ENCODE assay signal across 1 cellular context in the genomic region with DNA sequence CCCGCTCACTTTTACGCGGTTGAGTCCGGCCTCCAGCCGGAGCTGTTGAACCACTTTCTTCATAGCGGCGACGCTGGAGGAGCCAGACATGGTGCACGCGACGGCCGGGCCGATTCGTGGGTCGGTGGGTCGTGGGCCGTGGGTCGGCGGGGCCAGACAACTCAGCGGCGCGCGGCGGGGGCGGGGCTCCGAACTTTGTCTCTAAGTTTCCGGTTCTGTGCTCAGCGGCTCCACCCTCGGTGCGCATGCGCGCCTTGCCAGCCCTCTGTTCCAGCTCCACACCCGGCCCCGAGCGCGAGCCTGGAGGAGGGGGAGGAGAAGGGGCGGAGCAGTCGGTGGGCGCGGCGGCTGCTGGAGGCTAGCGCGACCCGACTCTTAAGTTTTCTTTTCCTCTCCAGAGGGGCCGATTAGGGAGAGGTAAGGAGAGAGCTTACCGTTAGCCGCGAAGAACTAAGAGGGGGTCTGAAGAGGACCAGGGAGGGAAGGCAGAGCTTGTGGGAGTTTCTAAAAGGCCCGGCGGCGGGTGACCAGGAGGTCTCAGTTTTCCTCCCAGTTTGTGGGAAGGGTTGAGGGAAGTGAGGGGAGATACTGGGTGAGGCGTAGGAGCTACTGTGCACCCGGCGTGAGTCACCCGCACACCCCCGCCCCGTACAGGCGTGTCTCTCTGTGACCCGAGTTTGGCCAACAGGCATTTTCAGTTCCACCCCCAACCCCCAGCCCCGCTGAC.
TF ChIP-seq lines count a peak whose summit lies in the region.

A gene (minus strand): TSS at position 580 of the 727 bp plus-strand sequence. CDS start 490 bp downstream, at position 90.
A gene with protein sequence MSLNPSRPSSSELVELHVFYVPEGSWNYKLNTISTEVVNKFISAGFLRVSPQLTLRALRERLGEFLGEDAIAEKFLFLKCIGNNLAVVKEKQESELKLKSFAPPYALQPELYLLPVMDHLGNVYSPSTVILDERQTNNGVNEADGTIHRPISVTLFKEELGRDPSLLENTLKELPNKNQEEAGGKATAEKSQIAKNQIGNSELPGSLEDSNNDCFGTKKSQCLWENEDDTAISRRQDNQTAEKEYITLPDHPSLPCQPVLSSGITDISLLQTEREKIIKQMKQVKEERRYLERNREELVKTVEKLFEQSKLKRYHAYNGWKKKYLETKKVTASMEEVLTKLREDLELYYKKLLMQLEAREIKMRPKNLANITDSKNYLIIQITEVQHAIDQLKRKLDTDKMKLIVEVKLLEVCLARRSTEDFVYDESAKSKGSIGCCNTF (plus strand): TSS at position 385 of the 727 bp plus-strand sequence. CDS start 9,974 bp downstream, outside the sequence.

TF ChIP-seq in K562, 482 proteins besides CTCF, POLR2A, EP300 and RAD21 (continued from another document and continues in another):
- TF ChIP-seq, protein P1, sequence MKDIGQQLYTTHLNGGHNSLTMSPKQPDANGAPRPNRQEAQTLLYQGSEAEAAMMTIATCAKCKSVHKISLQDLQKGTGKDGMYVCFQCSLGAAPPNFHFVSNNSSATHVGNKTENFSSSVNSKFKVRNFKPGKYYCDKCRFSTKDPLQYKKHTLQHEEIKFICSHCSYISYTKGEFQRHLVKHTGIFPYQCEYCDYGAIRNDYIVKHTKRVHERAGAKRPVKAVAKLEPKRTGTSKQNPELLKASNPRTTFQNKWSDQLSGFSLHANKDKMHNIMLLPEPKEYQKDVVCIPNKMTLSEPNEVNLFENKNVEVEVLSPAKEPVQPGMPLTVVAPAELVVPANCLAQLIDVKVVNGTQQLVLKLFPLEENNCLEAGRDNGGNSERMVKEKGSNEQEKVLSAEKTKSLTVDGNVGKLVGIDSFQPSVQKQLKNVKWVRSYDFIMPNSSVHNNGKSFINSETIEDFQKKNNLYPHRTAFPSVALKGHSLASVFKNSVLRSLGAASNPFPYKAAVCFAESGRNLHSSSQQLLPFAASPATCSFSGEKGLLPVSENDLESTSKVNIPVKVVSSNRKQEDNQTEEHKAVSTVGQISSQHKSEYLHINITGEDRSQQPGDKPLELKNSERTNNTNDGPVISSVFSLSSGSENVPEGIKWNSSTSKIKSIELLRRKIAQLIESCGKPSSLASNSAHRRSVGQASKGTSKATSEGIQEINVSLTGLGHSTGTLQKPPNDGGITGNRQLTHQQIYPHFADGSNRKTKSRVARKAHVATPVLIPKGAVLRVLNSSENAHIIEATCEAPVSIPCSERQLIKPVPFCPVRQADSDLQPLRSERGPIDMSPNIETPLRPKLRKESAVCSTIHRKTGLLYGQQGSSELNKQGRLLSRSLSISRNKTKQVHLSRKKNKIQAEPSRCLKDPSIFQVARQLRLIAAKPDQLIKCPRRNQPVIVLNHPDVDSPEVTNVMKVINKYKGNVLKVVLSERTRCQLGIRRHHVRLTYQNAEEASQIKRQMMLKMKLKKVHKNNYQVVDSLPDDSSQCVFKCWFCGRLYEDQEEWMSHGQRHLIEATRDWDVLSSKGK (CRISPR knock-in tag; IDR thresholded peaks at IDR 0.05): no peak
- no peak for TF ChIP-seq ZNF217 (CRISPR knock-in tag; IDR thresholded peaks at IDR 0.05)
- peak; percentile 95 for TF ChIP-seq POLR2B (IDR thresholded peaks at IDR 0.05; ENCODE audit: low read depth, partially characterized antibody)
- no peak for TF ChIP-seq MAFF (IDR thresholded peaks at IDR 0.05; ENCODE audit: low read length)
- TF ChIP-seq, protein P2, sequence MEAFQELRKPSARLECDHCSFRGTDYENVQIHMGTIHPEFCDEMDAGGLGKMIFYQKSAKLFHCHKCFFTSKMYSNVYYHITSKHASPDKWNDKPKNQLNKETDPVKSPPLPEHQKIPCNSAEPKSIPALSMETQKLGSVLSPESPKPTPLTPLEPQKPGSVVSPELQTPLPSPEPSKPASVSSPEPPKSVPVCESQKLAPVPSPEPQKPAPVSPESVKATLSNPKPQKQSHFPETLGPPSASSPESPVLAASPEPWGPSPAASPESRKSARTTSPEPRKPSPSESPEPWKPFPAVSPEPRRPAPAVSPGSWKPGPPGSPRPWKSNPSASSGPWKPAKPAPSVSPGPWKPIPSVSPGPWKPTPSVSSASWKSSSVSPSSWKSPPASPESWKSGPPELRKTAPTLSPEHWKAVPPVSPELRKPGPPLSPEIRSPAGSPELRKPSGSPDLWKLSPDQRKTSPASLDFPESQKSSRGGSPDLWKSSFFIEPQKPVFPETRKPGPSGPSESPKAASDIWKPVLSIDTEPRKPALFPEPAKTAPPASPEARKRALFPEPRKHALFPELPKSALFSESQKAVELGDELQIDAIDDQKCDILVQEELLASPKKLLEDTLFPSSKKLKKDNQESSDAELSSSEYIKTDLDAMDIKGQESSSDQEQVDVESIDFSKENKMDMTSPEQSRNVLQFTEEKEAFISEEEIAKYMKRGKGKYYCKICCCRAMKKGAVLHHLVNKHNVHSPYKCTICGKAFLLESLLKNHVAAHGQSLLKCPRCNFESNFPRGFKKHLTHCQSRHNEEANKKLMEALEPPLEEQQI (IDR thresholded peaks at IDR 0.05): peak; percentile 35; the same call in 1 of the 2 replicates
- no peak for TF ChIP-seq SMAD3 (CRISPR knock-in tag; conservative IDR thresholded peaks at IDR 0.05)
- TF ChIP-seq, protein P3, sequence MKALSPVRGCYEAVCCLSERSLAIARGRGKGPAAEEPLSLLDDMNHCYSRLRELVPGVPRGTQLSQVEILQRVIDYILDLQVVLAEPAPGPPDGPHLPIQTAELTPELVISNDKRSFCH (CRISPR knock-in tag; IDR thresholded peaks at IDR 0.05): no peak
- TF ChIP-seq, protein P3 (tag; IDR thresholded peaks at IDR 0.05): no peak
- peak; percentile 74 for TF ChIP-seq TAF7 (tag; IDR thresholded peaks at IDR 0.05)
- no peak for TF ChIP-seq FUS (optimal IDR thresholded peaks at IDR 0.05; ENCODE audit: low read depth, low read length)
- TF ChIP-seq ARID2 (IDR thresholded peaks at IDR 0.05): no peak
- peak; percentile 45; the same call in 1 of the 2 replicates for TF ChIP-seq MTA1 (IDR thresholded peaks at IDR 0.05; ENCODE audit: borderline replicate concordance)
- TF ChIP-seq, protein P4, sequence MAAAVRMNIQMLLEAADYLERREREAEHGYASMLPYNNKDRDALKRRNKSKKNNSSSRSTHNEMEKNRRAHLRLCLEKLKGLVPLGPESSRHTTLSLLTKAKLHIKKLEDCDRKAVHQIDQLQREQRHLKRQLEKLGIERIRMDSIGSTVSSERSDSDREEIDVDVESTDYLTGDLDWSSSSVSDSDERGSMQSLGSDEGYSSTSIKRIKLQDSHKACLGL (CRISPR knock-in tag; IDR thresholded peaks at IDR 0.05; ENCODE audit: borderline replicate concordance, poor library complexity, severe bottlenecking): no peak
- peak; percentile 93 for TF ChIP-seq RBFOX2 (IDR thresholded peaks at IDR 0.05; ENCODE audit: low read depth, low read length)
- no peak for TF ChIP-seq EZH2 (IDR thresholded peaks at IDR 0.05; ENCODE audit: borderline replicate concordance, low read depth, low read length)
- TF ChIP-seq CBX3 (IDR thresholded peaks at IDR 0.05; ENCODE audit: borderline replicate concordance in 1 of 2, low read length in 2 of 2): peak in 1 of 2 experiments; percentile 26; a peak in 1 of 3 replicates
- no peak for TF ChIP-seq ZKSCAN3 (CRISPR knock-in tag; IDR thresholded peaks at IDR 0.05)
- TF ChIP-seq CTBP1 (IDR thresholded peaks at IDR 0.05; ENCODE audit: borderline replicate concordance): peak; percentile 28; the same call in 1 of the 2 replicates
- TF ChIP-seq, protein P5, sequence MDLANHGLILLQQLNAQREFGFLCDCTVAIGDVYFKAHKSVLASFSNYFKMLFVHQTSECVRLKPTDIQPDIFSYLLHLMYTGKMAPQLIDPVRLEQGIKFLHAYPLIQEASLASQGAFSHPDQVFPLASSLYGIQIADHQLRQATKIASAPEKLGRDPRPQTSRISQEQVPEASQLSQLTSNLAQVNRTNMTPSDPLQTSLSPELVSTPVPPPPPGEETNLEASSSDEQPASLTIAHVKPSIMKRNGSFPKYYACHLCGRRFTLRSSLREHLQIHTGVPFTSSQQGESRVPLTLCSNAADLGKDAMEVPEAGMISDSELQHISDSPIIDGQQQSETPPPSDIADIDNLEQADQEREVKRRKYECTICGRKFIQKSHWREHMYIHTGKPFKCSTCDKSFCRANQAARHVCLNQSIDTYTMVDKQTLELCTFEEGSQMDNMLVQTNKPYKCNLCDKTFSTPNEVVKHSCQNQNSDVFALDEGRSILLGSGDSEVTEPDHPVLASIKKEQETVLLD (IDR thresholded peaks at IDR 0.05): peak; percentile 94
- TF ChIP-seq, protein P6, sequence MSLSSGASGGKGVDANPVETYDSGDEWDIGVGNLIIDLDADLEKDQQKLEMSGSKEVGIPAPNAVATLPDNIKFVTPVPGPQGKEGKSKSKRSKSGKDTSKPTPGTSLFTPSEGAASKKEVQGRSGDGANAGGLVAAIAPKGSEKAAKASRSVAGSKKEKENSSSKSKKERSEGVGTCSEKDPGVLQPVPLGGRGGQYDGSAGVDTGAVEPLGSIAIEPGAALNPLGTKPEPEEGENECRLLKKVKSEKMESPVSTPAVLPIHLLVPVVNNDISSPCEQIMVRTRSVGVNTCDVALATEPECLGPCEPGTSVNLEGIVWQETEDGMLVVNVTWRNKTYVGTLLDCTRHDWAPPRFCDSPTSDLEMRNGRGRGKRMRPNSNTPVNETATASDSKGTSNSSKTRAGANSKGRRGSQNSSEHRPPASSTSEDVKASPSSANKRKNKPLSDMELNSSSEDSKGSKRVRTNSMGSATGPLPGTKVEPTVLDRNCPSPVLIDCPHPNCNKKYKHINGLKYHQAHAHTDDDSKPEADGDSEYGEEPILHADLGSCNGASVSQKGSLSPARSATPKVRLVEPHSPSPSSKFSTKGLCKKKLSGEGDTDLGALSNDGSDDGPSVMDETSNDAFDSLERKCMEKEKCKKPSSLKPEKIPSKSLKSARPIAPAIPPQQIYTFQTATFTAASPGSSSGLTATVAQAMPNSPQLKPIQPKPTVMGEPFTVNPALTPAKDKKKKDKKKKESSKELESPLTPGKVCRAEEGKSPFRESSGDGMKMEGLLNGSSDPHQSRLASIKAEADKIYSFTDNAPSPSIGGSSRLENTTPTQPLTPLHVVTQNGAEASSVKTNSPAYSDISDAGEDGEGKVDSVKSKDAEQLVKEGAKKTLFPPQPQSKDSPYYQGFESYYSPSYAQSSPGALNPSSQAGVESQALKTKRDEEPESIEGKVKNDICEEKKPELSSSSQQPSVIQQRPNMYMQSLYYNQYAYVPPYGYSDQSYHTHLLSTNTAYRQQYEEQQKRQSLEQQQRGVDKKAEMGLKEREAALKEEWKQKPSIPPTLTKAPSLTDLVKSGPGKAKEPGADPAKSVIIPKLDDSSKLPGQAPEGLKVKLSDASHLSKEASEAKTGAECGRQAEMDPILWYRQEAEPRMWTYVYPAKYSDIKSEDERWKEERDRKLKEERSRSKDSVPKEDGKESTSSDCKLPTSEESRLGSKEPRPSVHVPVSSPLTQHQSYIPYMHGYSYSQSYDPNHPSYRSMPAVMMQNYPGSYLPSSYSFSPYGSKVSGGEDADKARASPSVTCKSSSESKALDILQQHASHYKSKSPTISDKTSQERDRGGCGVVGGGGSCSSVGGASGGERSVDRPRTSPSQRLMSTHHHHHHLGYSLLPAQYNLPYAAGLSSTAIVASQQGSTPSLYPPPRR (CRISPR knock-in tag; IDR thresholded peaks at IDR 0.05; ENCODE audit: borderline replicate concordance): 0 out of 2 replicates have a peak, but pooled peaks have one; percentile 15
- no peak for TF ChIP-seq HCFC1 (IDR thresholded peaks at IDR 0.05; ENCODE audit: low read depth, low read length)
- no peak for TF ChIP-seq HMG20A (CRISPR knock-in tag; conservative IDR thresholded peaks at IDR 0.05)
- 0 out of 2 replicates have a peak, but pooled peaks have one; percentile 58 for TF ChIP-seq HLTF (IDR thresholded peaks at IDR 0.05)
- 0 out of 2 replicates have a peak, but pooled peaks have one; percentile 24 for TF ChIP-seq ZNF436 (CRISPR knock-in tag; IDR thresholded peaks at IDR 0.05)
- TF ChIP-seq ZNF354B (CRISPR knock-in tag; IDR thresholded peaks at IDR 0.05): no peak
- TF ChIP-seq, protein P7, sequence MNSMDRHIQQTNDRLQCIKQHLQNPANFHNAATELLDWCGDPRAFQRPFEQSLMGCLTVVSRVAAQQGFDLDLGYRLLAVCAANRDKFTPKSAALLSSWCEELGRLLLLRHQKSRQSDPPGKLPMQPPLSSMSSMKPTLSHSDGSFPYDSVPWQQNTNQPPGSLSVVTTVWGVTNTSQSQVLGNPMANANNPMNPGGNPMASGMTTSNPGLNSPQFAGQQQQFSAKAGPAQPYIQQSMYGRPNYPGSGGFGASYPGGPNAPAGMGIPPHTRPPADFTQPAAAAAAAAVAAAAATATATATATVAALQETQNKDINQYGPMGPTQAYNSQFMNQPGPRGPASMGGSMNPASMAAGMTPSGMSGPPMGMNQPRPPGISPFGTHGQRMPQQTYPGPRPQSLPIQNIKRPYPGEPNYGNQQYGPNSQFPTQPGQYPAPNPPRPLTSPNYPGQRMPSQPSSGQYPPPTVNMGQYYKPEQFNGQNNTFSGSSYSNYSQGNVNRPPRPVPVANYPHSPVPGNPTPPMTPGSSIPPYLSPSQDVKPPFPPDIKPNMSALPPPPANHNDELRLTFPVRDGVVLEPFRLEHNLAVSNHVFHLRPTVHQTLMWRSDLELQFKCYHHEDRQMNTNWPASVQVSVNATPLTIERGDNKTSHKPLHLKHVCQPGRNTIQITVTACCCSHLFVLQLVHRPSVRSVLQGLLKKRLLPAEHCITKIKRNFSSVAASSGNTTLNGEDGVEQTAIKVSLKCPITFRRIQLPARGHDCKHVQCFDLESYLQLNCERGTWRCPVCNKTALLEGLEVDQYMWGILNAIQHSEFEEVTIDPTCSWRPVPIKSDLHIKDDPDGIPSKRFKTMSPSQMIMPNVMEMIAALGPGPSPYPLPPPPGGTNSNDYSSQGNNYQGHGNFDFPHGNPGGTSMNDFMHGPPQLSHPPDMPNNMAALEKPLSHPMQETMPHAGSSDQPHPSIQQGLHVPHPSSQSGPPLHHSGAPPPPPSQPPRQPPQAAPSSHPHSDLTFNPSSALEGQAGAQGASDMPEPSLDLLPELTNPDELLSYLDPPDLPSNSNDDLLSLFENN (IDR thresholded peaks at IDR 0.05; ENCODE audit: low read depth in 2 of 2, low read length in 2 of 2): no peak
- peak; percentile 52; the same call in 1 of the 2 replicates for TF ChIP-seq SPI1 (IDR thresholded peaks at IDR 0.05; ENCODE audit: borderline replicate concordance, low read depth, low read length)
- TF ChIP-seq CBFB (CRISPR knock-in tag; IDR thresholded peaks at IDR 0.05): no peak
